29 cellular contexts compared by ENCODE assay signal in the genomic region with DNA sequence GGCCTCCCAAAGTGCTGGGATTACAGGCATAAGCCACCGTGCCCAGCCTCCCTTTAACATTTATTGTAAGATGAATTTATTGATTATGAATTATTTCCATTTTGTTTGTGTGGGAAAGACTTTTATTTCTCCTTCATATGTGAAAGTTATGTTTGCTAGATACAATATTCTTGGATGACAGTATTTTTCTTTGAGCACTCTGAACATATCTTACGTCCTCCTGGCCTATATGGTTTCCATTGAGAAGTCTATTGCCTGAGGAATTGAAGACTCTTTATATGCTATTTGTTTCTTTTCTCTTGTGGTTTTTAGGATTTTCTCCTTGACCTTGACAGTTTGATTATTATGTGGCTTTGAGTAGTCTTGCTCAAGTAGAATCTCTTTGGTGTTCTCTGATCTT.
"Had no signal": no experiment of that assay in that cellular context is flagged by ENCODE, and none has a peak within 500 bp of the region (broad histone marks: within the 10 kb centered on the region; RNA-seq: fewer than 3 reads in every experiment).

No MANE protein-coding gene starts in this region.

- H3K4me1 Mint-ChIP-seq: stimulated activated effector memory CD8-positive, alpha-beta T cell treated with anti-CD3 and anti-CD28 coated beads, Interleukin-12 subunit alpha, Interleukin-12 subunit beta, amount 100 ng/mL, for 72 hours; stimulated activated memory B cell treated with anti-CD40 and anti-IgM and Interleukin-4, amounts not matched to agents 10 μg/mL and 1 μg/mL and 100 μg/mL, for 72 hours; stimulated activated naive B cell treated with anti-CD40 and anti-IgM and Interleukin-4, amounts not matched to agents 10 μg/mL and 1 μg/mL and 100 μg/mL, for 72 hours; stimulated activated naive CD8-positive, alpha-beta T cell treated with anti-CD3 and anti-CD28 coated beads, Interleukin-15, amount 100 ng/mL, for 72 hours had no signal

- H3K4me3 Mint-ChIP-seq: stimulated activated effector memory CD8-positive, alpha-beta T cell treated with anti-CD3 and anti-CD28 coated beads, Interleukin-12 subunit alpha, Interleukin-12 subunit beta, amount 100 ng/mL, for 72 hours; stimulated activated memory B cell treated with anti-CD40 and anti-IgM and Interleukin-4, amounts not matched to agents 10 μg/mL and 1 μg/mL and 100 μg/mL, for 72 hours; stimulated activated naive B cell treated with anti-CD40 and anti-IgM and Interleukin-4, amounts not matched to agents 10 μg/mL and 1 μg/mL and 100 μg/mL, for 72 hours; stimulated activated naive CD8-positive, alpha-beta T cell treated with anti-CD3 and anti-CD28 coated beads, Interleukin-15, amount 100 ng/mL, for 72 hours; stimulated activated naive CD8-positive, alpha-beta T cell treated with anti-CD3 and anti-CD28 coated beads, Interleukin-15, Interleukin-2, amounts not matched to agents 100 ng/mL and 50 ng/mL, for 24 hours; type B pancreatic cell had no signal

- H3K36me3 ChIP-seq: stomach, suprapubic skin, thoracic aorta, thyroid gland, tibial nerve, transverse colon, upper lobe of left lung, upper lobe of right lung, uterus, vagina had no signal

- H3K27me3 ChIP-seq: stomach, suprapubic skin, testis, thyroid gland, tibial artery, tibial nerve, transverse colon, upper lobe of left lung, upper lobe of right lung, uterus, vagina had no signal

- H3K4me3 ChIP-seq: stomach, suprapubic skin, testis, thoracic aorta, thyroid gland, tibial artery, tibial nerve, transverse colon, upper lobe of left lung, upper lobe of right lung, uterus, vagina had no signal

- H3K27ac Mint-ChIP-seq: stimulated activated effector memory CD8-positive, alpha-beta T cell treated with anti-CD3 and anti-CD28 coated beads, Interleukin-12 subunit alpha, Interleukin-12 subunit beta, amount 100 ng/mL, for 72 hours; stimulated activated memory B cell treated with anti-CD40 and anti-IgM and Interleukin-4, amounts not matched to agents 10 μg/mL and 1 μg/mL and 100 μg/mL, for 72 hours; stimulated activated naive B cell treated with anti-CD40 and anti-IgM and Interleukin-4, amounts not matched to agents 10 μg/mL and 1 μg/mL and 100 μg/mL, for 72 hours; stimulated activated naive CD8-positive, alpha-beta T cell treated with anti-CD3 and anti-CD28 coated beads, Interleukin-15, amount 100 ng/mL, for 72 hours; stimulated activated naive CD8-positive, alpha-beta T cell treated with anti-CD3 and anti-CD28 coated beads, Interleukin-15, Interleukin-2, amounts not matched to agents 100 ng/mL and 50 ng/mL, for 24 hours; type B pancreatic cell had no signal

- DNase-seq: stimulated activated CD4-positive, alpha-beta T cell treated with anti-CD3 and anti-CD28 coated beads, Interleukin-2, amount 100 ng/mL, for 48 hours; stimulated activated CD4-positive, alpha-beta T cell treated with anti-CD3 and anti-CD28 coated beads, Interleukin-4, amount 100 ng/mL, for 1 hour; stimulated activated CD4-positive, alpha-beta T cell treated with anti-CD3 and anti-CD28 coated beads, Interleukin-4, amount 100 ng/mL, for 24 hours; stimulated activated CD4-positive, alpha-beta T cell treated with anti-CD3 and anti-CD28 coated beads, Interleukin-4, amount 100 ng/mL, for 4 hours; stimulated activated CD8-positive, alpha-beta memory T cell treated with anti-CD3 and anti-CD28 coated beads, Interleukin-4, amount 100 ng/mL, for 48 hours; stimulated activated naive B cell treated with anti-CD40 and anti-IgM and Interleukin-4, amounts not matched to agents 10 μg/mL and 1 μg/mL and 100 μg/mL, for 72 hours; stimulated activated naive CD4-positive, alpha-beta T cell; stimulated activated naive CD4-positive, alpha-beta T cell treated with Interleukin-2 at 50 U/mL for 16 hours; stimulated activated naive CD8-positive, alpha-beta T cell treated with anti-CD3 and anti-CD28 coated beads, Interleukin-15, amount 100 ng/mL, for 72 hours; stimulated activated naive CD8-positive, alpha-beta T cell treated with anti-CD3 and anti-CD28 coated beads, Interleukin-15, Interleukin-2, amounts not matched to agents 100 U/mL and 50 U/mL, for 24 hours; stomach; substantia nigra; testis; thyroid gland; tibial artery; transverse colon; trophoblast cell; upper lobe of left lung; upper lobe of right lung; uterus had no signal

- H3K27ac ChIP-seq: stomach, suprapubic skin, testis, thoracic aorta, thyroid gland, tibial artery, tibial nerve, transverse colon, upper lobe of left lung, upper lobe of right lung, uterus, vagina had no signal

- H3K9me3 ChIP-seq: testis, thyroid gland, uterus had no signal

- FAIRE-seq: urothelium cell line had no signal

- H3K4me1 ChIP-seq: stomach, suprapubic skin, testis, thyroid gland, tibial artery, tibial nerve, transverse colon, upper lobe of left lung, upper lobe of right lung, uterus, vagina had no signal

- H3K36me3 Mint-ChIP-seq: stimulated activated effector memory CD8-positive, alpha-beta T cell treated with anti-CD3 and anti-CD28 coated beads, Interleukin-12 subunit alpha, Interleukin-12 subunit beta, amount 100 ng/mL, for 72 hours; stimulated activated memory B cell treated with anti-CD40 and anti-IgM and Interleukin-4, amounts not matched to agents 10 μg/mL and 1 μg/mL and 100 μg/mL, for 72 hours; type B pancreatic cell had no signal
